8 cellular contexts compared by ENCODE assay signal in the genomic region with DNA sequence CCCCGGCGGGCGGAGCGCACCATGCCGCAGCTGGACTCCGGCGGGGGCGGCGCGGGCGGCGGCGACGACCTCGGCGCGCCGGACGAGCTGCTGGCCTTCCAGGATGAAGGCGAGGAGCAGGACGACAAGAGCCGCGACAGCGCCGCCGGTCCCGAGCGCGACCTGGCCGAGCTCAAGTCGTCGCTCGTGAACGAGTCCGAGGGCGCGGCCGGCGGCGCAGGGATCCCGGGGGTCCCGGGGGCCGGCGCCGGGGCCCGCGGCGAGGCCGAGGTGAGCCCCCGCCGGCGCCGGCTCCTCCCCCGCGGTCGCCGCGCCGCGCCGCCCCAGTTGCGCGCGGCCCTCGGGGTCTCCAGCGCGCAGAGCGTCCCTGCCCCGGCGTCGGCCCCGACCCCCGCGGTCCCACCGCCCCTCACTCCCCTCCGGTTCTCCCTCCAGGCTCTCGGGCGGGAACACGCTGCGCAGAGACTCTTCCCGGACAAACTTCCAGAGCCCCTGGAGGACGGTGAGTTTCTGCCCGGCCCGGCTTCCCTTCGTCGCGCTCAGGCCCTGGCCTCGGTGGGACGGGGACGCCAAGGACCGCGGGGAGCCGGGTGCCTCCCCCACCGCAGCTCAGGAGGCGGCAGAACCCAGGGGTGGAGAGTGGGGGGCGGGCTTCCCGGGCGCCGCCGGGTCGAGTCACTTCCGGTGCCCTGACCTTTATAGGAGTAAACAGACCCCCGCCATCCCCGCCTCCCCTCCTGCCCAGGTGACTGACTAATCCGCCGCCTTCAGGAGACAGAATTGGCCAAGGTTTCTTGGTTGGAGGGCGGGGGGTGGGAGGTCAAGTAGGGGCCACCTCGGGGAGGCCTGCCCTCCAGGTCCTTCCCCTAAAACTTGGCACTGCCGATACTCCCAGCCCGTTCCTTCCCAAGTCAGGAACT. TPM values are rescaled to one million over a fixed set of nuclear protein-coding genes. Genes with fewer than 3 reads are reported as not detected.
DNase-seq lines count a peak whose midpoint lies in the region; ATAC-seq, FAIRE-seq and TF ChIP-seq lines count a peak whose summit lies in the region.

No MANE protein-coding gene starts in this region.

- peak overlapping the region; percentile 95 to 99 for H3K27ac Mint-ChIP-seq in effector memory CD8-positive, alpha-beta T cell

- in situ Hi-C loops in GM13976 (cut with MboI; ENCODE audit: low sequenced_read_pairs, unreplicated experiment): no loop called here

- no peaks in the 10 kb centered on the region for H3K9me3 ChIP-seq in pancreas
- no peaks in the 10 kb centered on the region for H3K9me3 ChIP-seq in uterus

- peak overlapping the region; percentile 81 to 86 for H3K4me3 Mint-ChIP-seq in effector memory CD8-positive, alpha-beta T cell

- H3K27ac ChIP-seq in pancreas: peak overlapping the region; percentile 35 to 61 (median 43)
- peak overlapping the region; percentile 15 to 50 for H3K27ac ChIP-seq in uterus

- peaks cover 55 to 75% of the 10 kb centered on the region in 2 donors for H3K4me1 Mint-ChIP-seq in effector memory CD8-positive, alpha-beta T cell (ENCODE audit: low read depth in 2 of 2)

- no peaks in the 10 kb centered on the region for H3K9me3 Mint-ChIP-seq in effector memory CD8-positive, alpha-beta T cell

- DNase-seq in GM13976 (ENCODE audit: low spot score) (peak; percentile 60), pancreas (peak; percentile 60 to 82 (median 72)), uterus (peak in 1 of 2 donors; percentile 26), T1000 (lab: John Stamatoyannopoulos, UW) (no peak), DMS79 (lab: John Stamatoyannopoulos, UW) (no peak)
- peak; percentile 83 to 86 for DNase-seq in activated CD4-positive, alpha-beta T cell treated with anti-CD3 and anti-CD28 coated beads, Interleukin-2, amount 50 U/mL, for 4 hours
- DNase-seq in effector memory CD8-positive, alpha-beta T cell: peak; percentile 59 to 76 (median 75)

- 2 to 7% methylated on average over 66 to 110 of the region's 110 CpGs for WGBS in pancreas, 2 donors

- H3K27me3 ChIP-seq in pancreas (no peaks in the 10 kb centered on the region), uterus (no peaks in the 10 kb centered on the region)

- H3K27me3 Mint-ChIP-seq in effector memory CD8-positive, alpha-beta T cell: no peaks in the 10 kb centered on the region

- no peaks in the 10 kb centered on the region for H3K36me3 ChIP-seq in pancreas
- H3K36me3 ChIP-seq in uterus: no peaks in the 10 kb centered on the region

- FAIRE-seq in pancreas (lab: Jason Lieb, UNC): no peak

- ATAC-seq in HG03432 (IDR thresholded peaks at IDR 0.05; ENCODE audit: unreplicated experiment): peak; percentile 11
- peak; percentile 47 for ATAC-seq in effector memory CD8-positive, alpha-beta T cell (replicated peaks)
- ATAC-seq in pancreas: peak; percentile 30 to 58 (median 46)

- TF ChIP-seq POLR2A in uterus (IDR thresholded peaks at IDR 0.05): no peak

- H3K4me3 ChIP-seq in pancreas: peak overlapping the region; percentile 10 to 69 (median 50)
- peak overlapping the region in 1 of 2 donors; percentile 52 for H3K4me3 ChIP-seq in uterus

- H3K4me1 ChIP-seq in pancreas: peaks cover 0 to 4% (median 0%) of the 10 kb centered on the region in 3 donors
- H3K4me1 ChIP-seq in uterus: peaks cover 0 to 10% of the 10 kb centered on the region in 2 donors

- intact Hi-C loops in pancreas (cut with DNase I) (no loop called here), uterus (cut with DNase I; ENCODE audit: low total_unique reads) (no loop called here)

- no peak for TF ChIP-seq CTCF in GM13976 (IDR thresholded peaks at IDR 0.05; ENCODE audit: borderline replicate concordance, control extremely low read depth, extremely low read depth, insufficient read depth, missing control alignments)
- no peak for TF ChIP-seq CTCF in pancreas (IDR thresholded peaks at IDR 0.05)
- no peak for TF ChIP-seq CTCF in uterus (IDR thresholded peaks at IDR 0.05)

- H3K36me3 Mint-ChIP-seq in effector memory CD8-positive, alpha-beta T cell (ENCODE audit: insufficient read depth): peaks cover 80% of the 10 kb centered on the region

RNA-seq across cellular contexts. Expression of gene TCF7, which starts 0.7 kb away (rescaled TPM):
- total RNA-seq in pancreas (10 to 100 TPM in 1 of 6 donors, 1 to 10 TPM in 5; 5.6 to 13.1 (median 7.7) TPM), uterus (1 to 10 TPM in 3 of 4 donors, not detected in 1; 1.0 to 4.3 (median 2.4) TPM)
- 1 to 10 TPM; 1.9 to 4.6 TPM for polyA plus RNA-seq in pancreas

Comparison
In these comparisons a context has a peak if more than half of its experiments do, and no peak if none do; other contexts are left out.
1. DNase-seq: peak in GM13976 (single experiment), activated CD4-positive, alpha-beta T cell treated with anti-CD3 and anti-CD28 coated beads, Interleukin-2, amount 50 U/mL, for 4 hours (2 of 2), effector memory CD8-positive, alpha-beta T cell (3 of 3) and pancreas (6 of 6); none in T1000 (single experiment) and DMS79 (single experiment).
2. Peak in every context shown above with its lines, with median percentiles within 50 percentile points of each other: ATAC-seq.